ENCODE assay signal across 22 cellular contexts in genomic region chr3:170155604-170156003, GRCh38. TPM values are rescaled to one million over a fixed set of nuclear protein-coding genes. Genes with fewer than 3 reads are reported as not detected.
DNase-seq lines count a peak whose midpoint lies in the region; ATAC-seq and TF ChIP-seq lines count a peak whose summit lies in the region.
"Had no signal": no experiment of that assay in that cellular context is flagged by ENCODE, and none has a peak within 500 bp of the region (broad histone marks: within the 10 kb centered on the region; RNA-seq: fewer than 3 reads in every experiment).

No MANE protein-coding gene starts in this region.

- H3K4me2 ChIP-seq in OCI-LY7 (ENCODE audit: low read length): peak overlapping the region; percentile 84

- no peaks in the 10 kb centered on the region for H3K9me2 ChIP-seq in OCI-LY7 (ENCODE audit: insufficient read depth, low read length)

- H3K4me3 Mint-ChIP-seq in natural killer cell: no peak overlapping the region
- H3K4me3 Mint-ChIP-seq in natural killer cell treated with Interleukin-12 subunit alpha and Interleukin-12 subunit beta and Interleukin-15 and Interleukin-18, amount 100 ng/mL, for 72 hours: no peak overlapping the region
- no peak overlapping the region for H3K4me3 Mint-ChIP-seq in memory B cell
- H3K4me3 Mint-ChIP-seq in HFFc6: no peak overlapping the region
- H3K4me3 Mint-ChIP-seq: nephron progenitor cell had no signal

- peaks cover 73% of the 10 kb centered on the region for H3K36me3 ChIP-seq in OCI-LY7 (ENCODE audit: insufficient read depth, low read length)
- H3K36me3 ChIP-seq: uterus had no signal

- CTCF ChIA-PET in OCI-LY7 (lab: Charles Lee; ENCODE audit: unreplicated experiment): interaction anchor here (1.1 kb wide), 1 partner anchor 10 kb away, joined by 3 read pairs; no protein-coding TSS in a partner anchor

- H3K9me3 Mint-ChIP-seq in natural killer cell (no peaks in the 10 kb centered on the region), memory B cell (peaks cover 2% of the 10 kb centered on the region), HFFc6 (no peaks in the 10 kb centered on the region)
- no peaks in the 10 kb centered on the region for H3K9me3 Mint-ChIP-seq in natural killer cell treated with Interleukin-12 subunit alpha and Interleukin-12 subunit beta and Interleukin-15 and Interleukin-18, amount 100 ng/mL, for 72 hours

- DNase-seq in natural killer cell: no peak
- no peak for DNase-seq in natural killer cell treated with Interleukin-12 subunit alpha and Interleukin-12 subunit beta and Interleukin-15 and Interleukin-18, amount 100 ng/mL, for 72 hours (ENCODE audit: low spot score)
- DNase-seq in OCI-LY7 (ENCODE audit: low spot score): peak; percentile 42
- DNase-seq in memory B cell (ENCODE audit: low spot score in 2 of 2): no peak
- no peak for DNase-seq in HFFc6
- no peak for DNase-seq in NCI-H1417 treated with DMSO at 0.1 percent for 48 hours (lab: John Stamatoyannopoulos, UW)
- DNase-seq: activated effector memory CD4-positive, alpha-beta T cell treated with anti-CD3 and anti-CD28 coated beads, Interleukin-2, amount 50 U/mL, for 16 hours; aorta; caudate nucleus; COR-L47; DMS79 treated with DMSO at 0.1 percent for 48 hours; left lung; NCI-H146; NCI-H524 treated with DMSO at 0.1 percent for 48 hours; nephron progenitor cell; posterior cingulate gyrus; right lobe of liver; stimulated activated CD4-positive, alpha-beta T cell treated with anti-CD3 and anti-CD28 coated beads, Interleukin-15, amount 100 ng/mL, for 24 hours; stimulated activated CD8-positive, alpha-beta memory T cell treated with anti-CD3 and anti-CD28 coated beads, Interleukin-4, amount 100 ng/mL, for 48 hours; T1000; uterus had no signal

- H3K79me2 ChIP-seq in OCI-LY7 (ENCODE audit: insufficient read depth, low read depth, low read length): peaks cover 89% of the 10 kb centered on the region

- H3K27ac Mint-ChIP-seq in natural killer cell (peak overlapping the region; percentile 63 to 73), memory B cell (peak overlapping the region; percentile 95), HFFc6 (no peak overlapping the region)
- H3K27ac Mint-ChIP-seq in natural killer cell treated with Interleukin-12 subunit alpha and Interleukin-12 subunit beta and Interleukin-15 and Interleukin-18, amount 100 ng/mL, for 72 hours: no peak overlapping the region

- H3K27ac ChIP-seq in OCI-LY7 (ENCODE audit: low read depth, low read length, poor library complexity, severe bottlenecking): peak overlapping the region; percentile 98
- H3K27ac ChIP-seq: right lobe of liver, uterus had no signal

- no peak overlapping the region for H2AFZ ChIP-seq in OCI-LY7 (ENCODE audit: low read length)

- POLR2A ChIA-PET in OCI-LY7 (lab: Charles Lee): interaction anchor here (1.0 to 8.6 kb wide), 10 partner anchors 9 to 97 kb away, joined by 3 to 86 read pairs (median 10); no protein-coding TSS in a partner anchor

- H3K27me3 Mint-ChIP-seq in natural killer cell (ENCODE audit: low read depth in 2 of 2) (no peaks in the 10 kb centered on the region), memory B cell (no peaks in the 10 kb centered on the region), HFFc6 (ENCODE audit: insufficient read depth) (no peaks in the 10 kb centered on the region; the same call in 1 of the 2 replicates)
- H3K27me3 Mint-ChIP-seq in natural killer cell treated with Interleukin-12 subunit alpha and Interleukin-12 subunit beta and Interleukin-15 and Interleukin-18, amount 100 ng/mL, for 72 hours: no peaks in the 10 kb centered on the region

- H3K4me3 ChIP-seq in OCI-LY7 (ENCODE audit: low read depth, low read length, poor library complexity, severe bottlenecking): peak overlapping the region; percentile 32
- H3K4me3 ChIP-seq: left lung, right lobe of liver, uterus had no signal

- H3K9me3 ChIP-seq in OCI-LY7 (ENCODE audit: low read length): peaks cover 5% of the 10 kb centered on the region; the same call in 1 of the 2 replicates
- H3K9me3 ChIP-seq: left lung, right lobe of liver, uterus had no signal

- peaks cover 91% of the 10 kb centered on the region for H3K4me1 ChIP-seq in OCI-LY7 (ENCODE audit: insufficient read depth, low read length, poor library complexity, severe bottlenecking)

- ATAC-seq in natural killer cell (no peak), memory B cell (ENCODE audit: low read depth) (no peak), GM19397 (IDR thresholded peaks at IDR 0.05; ENCODE audit: unreplicated experiment) (no peak)
- ATAC-seq in natural killer cell treated with Interleukin-12 subunit alpha and Interleukin-12 subunit beta and Interleukin-15 and Interleukin-18, amount 100 ng/mL, for 72 hours: no peak
- ATAC-seq: right lobe of liver had no signal

- intact Hi-C loops in natural killer cell (cut with micrococcal nuclease): no loop called here
- intact Hi-C loops in OCI-LY7 (cut with micrococcal nuclease; ENCODE audit: unreplicated experiment): loop anchor here (2.0 to 10.0 kb wide), 2 partner anchors 101 to 211 kb away; no protein-coding TSS in a partner anchor

- TF ChIP-seq CTCF in natural killer cell (IDR thresholded peaks at IDR 0.05) (no peak), OCI-LY7 (conservative IDR thresholded peaks at IDR 0.05; ENCODE audit: low read length) (no peak), HFFc6 (IDR thresholded peaks at IDR 0.05) (no peak)

- no peaks in the 10 kb centered on the region for H3K36me3 Mint-ChIP-seq in natural killer cell
- no peaks in the 10 kb centered on the region for H3K36me3 Mint-ChIP-seq in natural killer cell treated with Interleukin-12 subunit alpha and Interleukin-12 subunit beta and Interleukin-15 and Interleukin-18, amount 100 ng/mL, for 72 hours
- peaks cover 30% of the 10 kb centered on the region for H3K36me3 Mint-ChIP-seq in memory B cell
- H3K36me3 Mint-ChIP-seq in HFFc6 (ENCODE audit: low read depth): peaks cover 15% of the 10 kb centered on the region

- no peaks in the 10 kb centered on the region for H4K20me1 ChIP-seq in OCI-LY7 (ENCODE audit: insufficient read depth, low read length)

- no TSS peak for BruUV-seq in OCI-LY7 (replicated peaks; lab: Mats Ljungman, UMichigan)

- H3K4me1 Mint-ChIP-seq in natural killer cell (peaks cover 51 to 65% of the 10 kb centered on the region in 2 donors), memory B cell (peaks cover 42% of the 10 kb centered on the region), HFFc6 (ENCODE audit: low read depth) (peaks cover 36% of the 10 kb centered on the region)
- peaks cover 26 to 38% of the 10 kb centered on the region in 2 donors for H3K4me1 Mint-ChIP-seq in natural killer cell treated with Interleukin-12 subunit alpha and Interleukin-12 subunit beta and Interleukin-15 and Interleukin-18, amount 100 ng/mL, for 72 hours (ENCODE audit: low read depth in 2 of 2)

RNA-seq across cellular contexts. Expression of gene PHC3, which starts 25.9 kb away (rescaled TPM):
- total RNA-seq in natural killer cell (100 to 1,000 TPM; 121 to 130 (median 125) TPM), OCI-LY7 (2022) (89.7 and 104 TPM in 2 replicates)
- 10 to 100 TPM; 53.2 to 77.6 TPM for total RNA-seq in natural killer cell treated with Interleukin-12 subunit alpha and Interleukin-12 subunit beta and Interleukin-15 and Interleukin-18, amount 100 ng/mL, for 72 hours
- 36.1 and 40.6 TPM in 2 replicates for total RNA-seq in OCI-LY7 (2014; rRNA removed; shearing (Covaris generic))
- total RNA-seq in HFFc6 (2021; fragmentation: NEBNext Ultra II Directional; extraction: Animal tissue kit (Norgen Biotek cat#: 25700)): 10 to 100 TPM; 38.8 to 61.3 (median 55.7) TPM

Comparison
In these comparisons a context has a peak if more than half of its experiments do, and no peak if none do; other contexts are left out.
1. H3K27ac Mint-ChIP-seq: peak in natural killer cell (2 of 2) and memory B cell (single experiment); none in natural killer cell treated with Interleukin-12 subunit alpha and Interleukin-12 subunit beta and Interleukin-15 and Interleukin-18, amount 100 ng/mL, for 72 hours (0 of 2) and HFFc6 (single experiment).